ENCODE assay signal across 8 cellular contexts in genomic region chr13:96229356-96229755, GRCh38.
DNase-seq lines count a peak whose midpoint lies in the region; TF ChIP-seq lines count a peak whose summit lies in the region.

No MANE protein-coding gene starts in this region.

- no peak overlapping the region for H3K9ac ChIP-seq in colonic mucosa (ENCODE audit: low read depth in 2 of 2, low read length in 2 of 2)

- POLR2A ChIA-PET in GM10248 (lab: Yijun Ruan, JAX) (no interaction called here), HEK293T (lab: Yijun Ruan, JAX) (no interaction called here)

- intact Hi-C loops in colonic mucosa (cut with DNase I): loop anchor here (10.0 kb wide), 1 partner anchor 195 kb away; no protein-coding TSS in a partner anchor

- no peak overlapping the region for H3K27ac ChIP-seq in hepatocyte
- no peak overlapping the region for H3K27ac ChIP-seq in colonic mucosa

- H4K20me1 ChIP-seq in hepatocyte (ENCODE audit: insufficient read depth, poor library complexity, severe bottlenecking): no peaks in the 10 kb centered on the region

- WGBS in hepatocyte (ENCODE audit: low lambda C conversion rate, missing lambda C conversion rate): 16% methylated on average over 2 of the region's 2 CpGs

- H3K4me2 ChIP-seq in hepatocyte: no peak overlapping the region

- H3K4me3 ChIP-seq in hepatocyte (no peak overlapping the region), colonic mucosa (no peak overlapping the region)

- TF ChIP-seq CTCF in GM10248 (IDR thresholded peaks at IDR 0.05; ENCODE audit: control extremely low read depth, extremely low read depth, low read depth, missing control alignments) (peak; percentile 42), hepatocyte (IDR thresholded peaks at IDR 0.05; ENCODE audit: poor library complexity) (peak; percentile 28), colonic mucosa (IDR thresholded peaks at IDR 0.05) (no peak)

- H3K9me3 ChIP-seq in hepatocyte (ENCODE audit: low read depth) (no peaks in the 10 kb centered on the region), colonic mucosa (no peaks in the 10 kb centered on the region)

- no peak overlapping the region for H2AFZ ChIP-seq in hepatocyte

- CTCF ChIA-PET in GM10248 (lab: Yijun Ruan, JAX): interaction anchor here (0.6 to 2.6 kb wide), 12 partner anchors 9 to 609 kb away, joined by 3 to 16 read pairs (median 4); no protein-coding TSS in a partner anchor
- CTCF ChIA-PET in HEK293T (lab: Yijun Ruan, JAX): interaction anchor here (0.6 to 0.9 kb wide), 2 partner anchors 209 to 282 kb away, joined by 3 read pairs; no protein-coding TSS in a partner anchor

- no peaks in the 10 kb centered on the region for H3K36me3 ChIP-seq in hepatocyte (replicated peaks; ENCODE audit: insufficient read depth, low read depth)
- no peaks in the 10 kb centered on the region for H3K36me3 ChIP-seq in colonic mucosa

- H3K4me1 ChIP-seq in hepatocyte (ENCODE audit: insufficient read depth) (no peaks in the 10 kb centered on the region), colonic mucosa (no peaks in the 10 kb centered on the region)

- H3K9me2 ChIP-seq in hepatocyte (replicated peaks; ENCODE audit: insufficient read depth): no peaks in the 10 kb centered on the region

- H3K27me3 ChIP-seq in hepatocyte (no peaks in the 10 kb centered on the region), colonic mucosa (no peaks in the 10 kb centered on the region)

- DNase-seq in GM10248 (ENCODE audit: extremely low spot score) (peak; percentile 6), HEK293T (ENCODE audit: extremely low spot score) (peak; percentile 12), NCI-H82 (lab: John Stamatoyannopoulos, UW) (peak; percentile 82), hepatocyte (ENCODE audit: low spot score) (peak; percentile 35), HuH-7.5 (ENCODE audit: low spot score) (no peak), colonic mucosa (no peak), NCI-H774 (lab: John Stamatoyannopoulos, UW) (no peak), cerebellar nuclear complex (lab: John Stamatoyannopoulos, UW) (no peak)

- H3K79me2 ChIP-seq in hepatocyte: no peaks in the 10 kb centered on the region

TF ChIP-seq in HEK293T, 16 proteins besides CTCF, POLR2A, EP300 and RAD21:
- TF ChIP-seq PKNOX1 (IDR thresholded peaks at IDR 0.05): no peak
- no peak for TF ChIP-seq SP1 (IDR thresholded peaks at IDR 0.05)
- no peak for TF ChIP-seq HDGF (IDR thresholded peaks at IDR 0.05; ENCODE audit: borderline replicate concordance)
- TF ChIP-seq L3MBTL2 (conservative IDR thresholded peaks at IDR 0.05): no peak
- TF ChIP-seq BHLHE40 (IDR thresholded peaks at IDR 0.05; ENCODE audit: borderline replicate concordance): no peak
- TF ChIP-seq NFRKB (IDR thresholded peaks at IDR 0.05): no peak

Comparison
In these comparisons a context has a peak if more than half of its experiments do, and no peak if none do; other contexts are left out.
1. DNase-seq: peak in GM10248 (single experiment), HEK293T (single experiment), NCI-H82 (single experiment) and hepatocyte (single experiment); none in HuH-7.5 (single experiment), colonic mucosa (single experiment), NCI-H774 (single experiment) and cerebellar nuclear complex (0 of 2).